Comparison of ENCODE assay signal across 7 cellular contexts in the genomic region with DNA sequence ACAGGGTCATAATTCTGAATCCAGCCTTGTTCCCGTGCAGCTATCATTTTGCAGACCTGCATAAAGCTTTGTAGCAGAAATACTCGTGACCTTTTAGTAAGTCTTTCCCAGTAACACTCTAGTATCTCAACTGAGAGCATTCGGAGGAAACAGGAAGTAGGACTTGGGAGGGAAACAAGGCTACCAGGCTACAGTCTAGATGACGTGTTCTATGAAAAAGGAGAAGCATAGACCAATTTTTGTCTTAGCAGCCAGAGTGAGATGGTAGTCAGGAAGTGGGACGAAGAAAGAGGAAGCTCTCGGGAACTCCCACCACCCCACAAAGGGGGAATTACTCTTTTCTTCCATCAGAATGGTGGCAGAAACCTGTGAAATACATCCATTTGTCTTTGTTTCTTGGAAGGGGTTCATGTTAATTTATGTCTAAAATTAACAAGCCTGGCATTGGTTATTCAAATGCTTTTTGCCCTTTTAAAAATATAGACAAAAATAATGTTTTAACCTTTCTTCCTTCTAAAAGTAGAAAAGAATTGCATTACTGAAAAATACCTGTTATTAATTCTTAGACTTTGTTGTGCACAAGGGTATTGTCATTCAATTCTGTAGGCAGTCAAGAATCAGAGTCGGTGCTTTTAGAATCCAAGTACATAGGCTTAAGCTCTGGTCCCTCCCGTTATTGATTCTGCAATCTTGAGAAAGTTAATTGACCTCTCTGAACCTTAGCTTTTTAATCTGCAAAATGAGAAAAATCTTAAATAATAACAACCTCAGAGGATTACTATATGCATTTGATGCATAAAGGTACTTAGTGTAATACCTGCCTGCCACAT.
A peak's percentile ranks its signal among the peaks of the same experiment; 100 is the strongest.
DNase-seq lines count a peak whose midpoint lies in the region; ATAC-seq lines count a peak whose summit lies in the region.

No MANE protein-coding gene starts in this region.

- ATAC-seq in GM19043 (IDR thresholded peaks at IDR 0.05; ENCODE audit: low read depth, unreplicated experiment): peak; percentile 69
- peak; percentile 59 for ATAC-seq in HG02970 (IDR thresholded peaks at IDR 0.05; ENCODE audit: low FRiP score, unreplicated experiment)

- peak; percentile 100 for DNase-seq in SIG-M5 treated with dmso at 0.1 percent for 504 hours (lab: John Stamatoyannopoulos, UW; ENCODE audit: unreplicated experiment)
- DNase-seq in kidney tubule cell (ENCODE audit: low spot score): peak; percentile 48
- DNase-seq in stimulated activated naive CD4-positive, alpha-beta T cell (lab: John Stamatoyannopoulos, UW): no peak
- DNase-seq in NCI-H1105 treated with DMSO at 0.1 percent for 48 hours (lab: John Stamatoyannopoulos, UW): no peak
- no peak for DNase-seq in T-helper 9 cell

Comparison
In these comparisons a context has a peak if more than half of its experiments do, and no peak if none do; other contexts are left out.
1. DNase-seq: peak in SIG-M5 treated with dmso at 0.1 percent for 504 hours (single experiment) and kidney tubule cell (single experiment); none in stimulated activated naive CD4-positive, alpha-beta T cell (0 of 6), NCI-H1105 treated with DMSO at 0.1 percent for 48 hours (single experiment) and T-helper 9 cell (single experiment).